ENCODE assay signal across 25 cellular contexts in genomic region chr13:53351040-53351439, GRCh38.
"Had no signal": no experiment of that assay in that cellular context is flagged by ENCODE, and none has a peak within 500 bp of the region (broad histone marks: within the 10 kb centered on the region; RNA-seq: fewer than 3 reads in every experiment).

No MANE protein-coding gene starts in this region.

- H3K4me1 ChIP-seq: lower lobe of right lung, parathyroid adenoma, psoas muscle, right atrium auricular region, right lobe of liver, tibial nerve, uterus had no signal

- DNase-seq: head of caudate nucleus; hippocampal formation; lower lobe of right lung; mammary epithelial cell; mesenchymal stem cell; naive B cell; natural killer cell; occipital lobe; psoas muscle; right lobe of liver; stimulated activated CD4-positive, alpha-beta T cell treated with anti-CD3 and anti-CD28 coated beads, Interleukin-1b, Interleukin-23, amount 100 ng/mL, for 48 hours; stimulated activated CD4-positive, alpha-beta T cell treated with anti-CD3 and anti-CD28 coated beads, Interleukin-2, amount 100 ng/mL, for 48 hours; stimulated activated CD4-positive, alpha-beta T cell treated with anti-CD3 and anti-CD28 coated beads, Interleukin-4, amount 100 ng/mL, for 4 hours; stimulated activated CD8-positive, alpha-beta memory T cell treated with anti-CD3 and anti-CD28 coated beads, Interleukin-4, amount 100 ng/mL, for 48 hours; stimulated activated naive CD4-positive, alpha-beta T cell treated with Interleukin-2 at 50 U/mL for 16 hours; stimulated activated naive CD8-positive, alpha-beta T cell treated with anti-CD3 and anti-CD28 coated beads, Interleukin-15, amount 100 ng/mL, for 72 hours; substantia nigra; uterus had no signal

- H3K79me2 ChIP-seq: parathyroid adenoma had no signal

- H3K27me3 ChIP-seq: neutrophil, right atrium auricular region, right lobe of liver, tibial nerve, uterus had no signal

- H3K9ac ChIP-seq: parathyroid adenoma had no signal

- H3K36me3 ChIP-seq: lower lobe of right lung, neutrophil, right atrium auricular region, right lobe of liver, tibial nerve, uterus had no signal

- H2AFZ ChIP-seq: parathyroid adenoma had no signal

- H3K9me3 ChIP-seq: lower lobe of right lung, neutrophil, psoas muscle, right atrium auricular region, right lobe of liver, tibial nerve, uterus had no signal

- H3K27ac ChIP-seq: lower lobe of right lung, neutrophil, parathyroid adenoma, psoas muscle, right atrium auricular region, right lobe of liver, tibial nerve, uterus had no signal

- ATAC-seq: left lobe of liver; lower lobe of right lung; natural killer cell; psoas muscle; right lobe of liver; stimulated activated memory B cell treated with anti-CD40 and anti-IgM and Interleukin-4, amounts not matched to agents 10 μg/mL and 1 μg/mL and 100 μg/mL, for 72 hours; stimulated activated naive CD8-positive, alpha-beta T cell treated with anti-CD3 and anti-CD28 coated beads, Interleukin-15, amount 100 ng/mL, for 72 hours had no signal

- H3K4me2 ChIP-seq: smooth muscle cell had no signal

- H3K4me3 ChIP-seq: lower lobe of right lung, psoas muscle, right atrium auricular region, right lobe of liver, smooth muscle cell, tibial nerve, uterus had no signal
